10 cellular contexts compared by ENCODE assay signal in the genomic region with DNA sequence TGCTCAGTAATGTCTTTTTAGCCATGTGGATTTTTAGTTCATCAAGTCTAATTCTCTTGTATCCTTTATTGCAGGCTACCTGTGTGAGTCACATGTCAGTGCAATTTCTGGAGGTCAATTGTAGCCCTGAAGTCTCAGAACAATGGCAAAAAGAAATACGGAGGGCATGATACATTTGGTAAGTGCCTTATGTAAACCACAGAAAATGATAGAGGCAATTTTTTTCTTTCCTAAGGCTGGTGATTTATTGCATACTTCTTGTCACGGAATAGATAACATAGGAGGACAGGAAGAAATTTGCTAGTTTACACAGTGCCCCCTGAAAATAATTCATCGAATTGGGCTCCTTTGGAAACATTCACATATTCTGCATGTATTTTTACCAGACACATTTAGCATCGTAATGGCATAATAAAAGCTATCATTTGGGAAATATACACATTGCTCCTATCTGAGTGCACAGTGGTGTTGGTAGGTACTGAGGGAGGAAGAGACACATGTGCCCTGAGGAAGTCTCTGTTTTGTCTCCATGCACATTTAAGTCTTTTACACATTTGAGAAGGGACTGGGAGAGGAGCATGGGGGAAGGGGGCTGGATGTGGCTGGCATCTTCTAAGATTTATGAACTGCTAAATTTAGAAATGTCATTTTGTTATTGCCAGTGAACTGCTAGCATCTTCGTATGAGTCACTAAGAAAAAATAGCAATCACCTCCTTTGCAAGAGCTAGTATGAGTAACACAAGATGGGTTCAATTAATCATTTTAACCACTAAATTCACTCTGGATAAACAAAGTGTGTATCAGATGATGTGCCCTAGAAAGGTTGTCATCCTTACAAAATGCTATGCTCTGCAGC.
DNase-seq lines count a peak whose midpoint lies in the region; ATAC-seq lines count a peak whose summit lies in the region.
"Had no signal": no experiment of that assay in that cellular context is flagged by ENCODE, and none has a peak within 500 bp of the region (broad histone marks: within the 10 kb centered on the region; RNA-seq: fewer than 3 reads in every experiment).

No MANE protein-coding gene starts in this region.

- H3K4me3 ChIP-seq in skeletal muscle satellite cell (ENCODE audit: low read length): no peak overlapping the region
- H3K4me3 ChIP-seq: vagina had no signal

- H3K9ac ChIP-seq in skeletal muscle satellite cell (ENCODE audit: low read depth, low read length): no peak overlapping the region

- H3K9me3 ChIP-seq in skeletal muscle satellite cell (replicated peaks; ENCODE audit: low read length): no peaks in the 10 kb centered on the region
- H3K9me3 ChIP-seq: vagina had no signal

- peak overlapping the region; percentile 51 for H3K4me2 ChIP-seq in skeletal muscle satellite cell (ENCODE audit: low read length)

- peaks cover 16% of the 10 kb centered on the region for H3K4me1 ChIP-seq in skeletal muscle satellite cell (ENCODE audit: control insufficient read depth, insufficient read depth, low read length)
- H3K4me1 ChIP-seq: vagina had no signal

- H3K27ac ChIP-seq in epithelial cell of prostate: peak overlapping the region; percentile 41
- H3K27ac ChIP-seq: vagina had no signal

- no peaks in the 10 kb centered on the region for H3K36me3 ChIP-seq in skeletal muscle satellite cell (ENCODE audit: insufficient read depth, low read length)
- H3K36me3 ChIP-seq: vagina had no signal

- H3K27me3 ChIP-seq in skeletal muscle satellite cell (ENCODE audit: control insufficient read depth, insufficient read depth, low read length): no peaks in the 10 kb centered on the region
- H3K27me3 ChIP-seq: vagina had no signal

- no peak for ATAC-seq in GM19035 (IDR thresholded peaks at IDR 0.05; ENCODE audit: unreplicated experiment)
- no peak for ATAC-seq in HG03025 (IDR thresholded peaks at IDR 0.05; ENCODE audit: low FRiP score, unreplicated experiment)
- ATAC-seq in GM21360 (IDR thresholded peaks at IDR 0.05; ENCODE audit: unreplicated experiment): no peak

- DNase-seq in NK-92 treated with Interleukin-12 subunit alpha and Interleukin-12 subunit beta, amount 100 ng/mL, for 24 hours (lab: John Stamatoyannopoulos, UW): peak; percentile 20
- DNase-seq in NK-92 (lab: John Stamatoyannopoulos, UW; ENCODE audit: unreplicated experiment): no peak
- peak; percentile 73 for DNase-seq in NCI-H748 treated with DMSO at 0.1 percent for 48 hours (lab: John Stamatoyannopoulos, UW)
- DNase-seq in epithelial cell of prostate (ENCODE audit: low read depth, low spot score): peak; percentile 54
- DNase-seq: activated CD4-positive, CD25-positive, alpha-beta regulatory T cell treated with anti-CD3 and anti-CD28 coated beads, Interleukin-2, amount 50 U/mL, for 72 hours had no signal
